Comparison of ENCODE assay signal across 8 cellular contexts in genomic region chr4:109729155-109729562, GRCh38. TPM values are rescaled to one million over a fixed set of nuclear protein-coding genes. Genes with fewer than 3 reads are reported as not detected.
DNase-seq lines count a peak whose midpoint lies in the region; ATAC-seq and TF ChIP-seq lines count a peak whose summit lies in the region.

No MANE protein-coding gene starts in this region.

- H3K27ac ChIP-seq in OCI-LY3 (ENCODE audit: low read length) (no peak overlapping the region), ectodermal cell (ENCODE audit: insufficient read depth, low read depth, low read length, poor library complexity, severe bottlenecking) (no peak overlapping the region), muscle layer of colon (ENCODE audit: low read depth, low read length) (peak overlapping the region; percentile 63)

- no peak for TF ChIP-seq CTCF in OCI-LY3 (IDR thresholded peaks at IDR 0.05; ENCODE audit: low read depth, low read length)

- H3K4me3 ChIP-seq in OCI-LY3 (ENCODE audit: low read length) (peak overlapping the region; percentile 92), ectodermal cell (ENCODE audit: insufficient read depth, low read depth, low read length) (peak overlapping the region; percentile 71), muscle layer of colon (ENCODE audit: low read depth in 1 of 2, low read length in 2 of 2) (peak overlapping the region; percentile 78 to 86)

- H3K4me1 ChIP-seq in OCI-LY3 (ENCODE audit: low read length) (peaks cover 15% of the 10 kb centered on the region), ectodermal cell (ENCODE audit: control insufficient read depth, insufficient read depth, low read length) (peaks cover 6% of the 10 kb centered on the region), muscle layer of colon (ENCODE audit: insufficient read depth, low read length) (peaks cover 10% of the 10 kb centered on the region)

- peak overlapping the region; percentile 86 for H3K4me2 ChIP-seq in OCI-LY3 (ENCODE audit: low read length)

- no peaks in the 10 kb centered on the region for H3K9me3 ChIP-seq in OCI-LY3 (ENCODE audit: insufficient read depth, low read length)
- H3K9me3 ChIP-seq in ectodermal cell (ENCODE audit: control insufficient read depth, low read length), result no peaks in the 10 kb centered on the region
- H3K9me3 ChIP-seq in muscle layer of colon (ENCODE audit: low read length), result no peaks in the 10 kb centered on the region

- no peak for ATAC-seq in GM19395 (IDR thresholded peaks at IDR 0.05; ENCODE audit: unreplicated experiment)
- no peak for ATAC-seq in GM19035 (IDR thresholded peaks at IDR 0.05; ENCODE audit: unreplicated experiment)

- 2 to 3% methylated on average over 10 to 11 of the region's 11 CpGs for WGBS in ectodermal cell, 2 experiments

- peak; percentile 2 for DNase-seq in NCI-H1105 treated with DMSO at 0.1 percent for 48 hours (lab: John Stamatoyannopoulos, UW)
- no peak for DNase-seq in NCI-H1105 (lab: John Stamatoyannopoulos, UW)
- no peak for DNase-seq in effector CD4-positive, alpha-beta T cell

- H3K36me3 ChIP-seq in OCI-LY3 (replicated peaks; ENCODE audit: low read depth, low read length) (peaks cover 4% of the 10 kb centered on the region), ectodermal cell (ENCODE audit: control insufficient read depth, insufficient read depth, low read length) (no peaks in the 10 kb centered on the region), muscle layer of colon (ENCODE audit: insufficient read depth, low read length) (no peaks in the 10 kb centered on the region)

- no peaks in the 10 kb centered on the region for H4K20me1 ChIP-seq in OCI-LY3 (ENCODE audit: insufficient read depth, low read length)

- peaks cover 6% of the 10 kb centered on the region for H3K79me2 ChIP-seq in OCI-LY3 (ENCODE audit: low read length)

- H3K9ac ChIP-seq in OCI-LY3 (ENCODE audit: low read length) (peak overlapping the region; percentile 69), muscle layer of colon (ENCODE audit: low read length) (peak overlapping the region; percentile 30)

- H3K27me3 ChIP-seq in OCI-LY3 (ENCODE audit: low read depth, low read length) (no peaks in the 10 kb centered on the region), ectodermal cell (ENCODE audit: control insufficient read depth, insufficient read depth, low read length, poor library complexity, severe bottlenecking) (peaks cover 11% of the 10 kb centered on the region), muscle layer of colon (ENCODE audit: control insufficient read depth in 1 of 2, insufficient read depth in 2 of 2, low read length in 2 of 2) (no peaks in the 10 kb centered on the region)

- H2AFZ ChIP-seq in OCI-LY3 (ENCODE audit: low read depth, low read length), result peak overlapping the region; percentile 63

RNA-seq across cellular contexts. Expression of gene PLA2G12A, which starts 0.7 kb away (rescaled TPM):
- 24.2 TPM for polyA plus RNA-seq in ectodermal cell (2013, experiment 1 of 4)
- 18.2 TPM for polyA plus RNA-seq in ectodermal cell (2013, experiment 2 of 4)
- 22.0 TPM for polyA plus RNA-seq in ectodermal cell (2013, experiment 3 of 4)
- 19.7 TPM for polyA plus RNA-seq in ectodermal cell (2013, experiment 4 of 4)

RNA-seq across cellular contexts. Expression of gene CASP6, which starts 25.9 kb away (rescaled TPM):
- polyA plus RNA-seq in ectodermal cell (2013, experiment 1 of 4), result 39.2 TPM
- 41.5 TPM for polyA plus RNA-seq in ectodermal cell (2013, experiment 2 of 4)
- polyA plus RNA-seq in ectodermal cell (2013, experiment 3 of 4), result 32.4 TPM
- polyA plus RNA-seq in ectodermal cell (2013, experiment 4 of 4), result 29.2 TPM
